ENCODE assay signal across 23 cellular contexts in genomic region chr22:33577862-33578411, GRCh38.
DNase-seq lines count a peak whose midpoint lies in the region; ATAC-seq and TF ChIP-seq lines count a peak whose summit lies in the region.
"Had no signal": no experiment of that assay in that cellular context is flagged by ENCODE, and none has a peak within 500 bp of the region (broad histone marks: within the 10 kb centered on the region; RNA-seq: fewer than 3 reads in every experiment).

No MANE protein-coding gene starts in this region.

- H3K9me3 Mint-ChIP-seq in Calu3 (ENCODE audit: low read depth, unreplicated experiment) (no peaks in the 10 kb centered on the region), nephron (no peaks in the 10 kb centered on the region)
- H3K9me3 Mint-ChIP-seq in naive thymus-derived CD8-positive, alpha-beta T cell, result peaks cover 0 to 4% (median 0%) of the 10 kb centered on the region in 9 donors
- H3K9me3 Mint-ChIP-seq in activated CD4-positive, alpha-beta T cell treated with anti-CD3 and anti-CD28 coated beads, Interleukin-2, amount 10 ng/mL, durations not matched to agents 24 days and 14 days, result no peaks in the 10 kb centered on the region
- H3K9me3 Mint-ChIP-seq: dendritic cell treated with granulocyte-macrophage colony-stimulating factor and Interleukin-4, amounts not matched to agents 40 ng/mL and 50 ng/mL, for 4 days; stimulated activated effector memory CD8-positive, alpha-beta T cell treated with anti-CD3 and anti-CD28 coated beads, Interleukin-12 subunit alpha, Interleukin-12 subunit beta, amount 100 ng/mL, for 72 hours had no signal

- H3K4me3 ChIP-seq in endocrine pancreas (ENCODE audit: control insufficient read depth, insufficient read depth, low read length) (peak overlapping the region; percentile 15), thyroid gland (replicated peaks in 1 of 3) (no peak overlapping the region)
- H3K4me3 ChIP-seq: breast epithelium, lower lobe of right lung, tibial nerve had no signal

- H3K4me1 ChIP-seq in endocrine pancreas (ENCODE audit: control insufficient read depth, insufficient read depth, low read length), result peaks cover 21% of the 10 kb centered on the region
- H3K4me1 ChIP-seq in thyroid gland, result no peaks in the 10 kb centered on the region
- H3K4me1 ChIP-seq: breast epithelium had no signal

- H3K36me3 ChIP-seq in endocrine pancreas (ENCODE audit: control insufficient read depth, insufficient read depth, low read length), result no peaks in the 10 kb centered on the region
- H3K36me3 ChIP-seq in thyroid gland, result no peaks in the 10 kb centered on the region
- H3K36me3 ChIP-seq: breast epithelium, lower lobe of right lung, tibial nerve had no signal

- H3K27ac Mint-ChIP-seq in Calu3 (ENCODE audit: unreplicated experiment) (no peak overlapping the region), nephron (peak overlapping the region; percentile 69 to 98 (median 77))
- H3K27ac Mint-ChIP-seq in naive thymus-derived CD8-positive, alpha-beta T cell, result peak overlapping the region in 1 of 10 donors; percentile 53
- H3K27ac Mint-ChIP-seq in activated CD4-positive, alpha-beta T cell treated with anti-CD3 and anti-CD28 coated beads, Interleukin-2, amount 10 ng/mL, durations not matched to agents 24 days and 14 days, result no peak overlapping the region
- H3K27ac Mint-ChIP-seq: activated naive CD8-positive, alpha-beta T cell; dendritic cell treated with granulocyte-macrophage colony-stimulating factor and Interleukin-4, amounts not matched to agents 40 ng/mL and 50 ng/mL, for 4 days; naive thymus-derived CD4-positive, alpha-beta T cell; stimulated activated effector memory CD8-positive, alpha-beta T cell treated with anti-CD3 and anti-CD28 coated beads, Interleukin-12 subunit alpha, Interleukin-12 subunit beta, amount 100 ng/mL, for 72 hours; T-cell had no signal

- H3K36me3 Mint-ChIP-seq in Calu3 (ENCODE audit: insufficient read depth, unreplicated experiment) (peaks cover 5% of the 10 kb centered on the region), nephron (ENCODE audit: low read depth) (peaks cover 3% of the 10 kb centered on the region)
- H3K36me3 Mint-ChIP-seq in naive thymus-derived CD8-positive, alpha-beta T cell, result no peaks in the 10 kb centered on the region
- H3K36me3 Mint-ChIP-seq in activated CD4-positive, alpha-beta T cell treated with anti-CD3 and anti-CD28 coated beads, Interleukin-2, amount 10 ng/mL, durations not matched to agents 24 days and 14 days (ENCODE audit: low read depth), result no peaks in the 10 kb centered on the region
- H3K36me3 Mint-ChIP-seq: activated naive CD8-positive, alpha-beta T cell; naive thymus-derived CD4-positive, alpha-beta T cell; stimulated activated effector memory CD8-positive, alpha-beta T cell treated with anti-CD3 and anti-CD28 coated beads, Interleukin-12 subunit alpha, Interleukin-12 subunit beta, amount 100 ng/mL, for 72 hours; T-cell had no signal

- TF ChIP-seq CTCF in Calu3 (IDR thresholded peaks at IDR 0.05; ENCODE audit: unreplicated experiment), result no peak
- no peak for TF ChIP-seq CTCF in nephron (IDR thresholded peaks at IDR 0.05; ENCODE audit: unreplicated experiment in 3 of 3)
- TF ChIP-seq CTCF in thyroid gland (IDR thresholded peaks at IDR 0.05), result no peak

- H3K4me1 Mint-ChIP-seq in Calu3 (ENCODE audit: low read depth, unreplicated experiment) (peaks cover 27% of the 10 kb centered on the region), nephron (peaks cover 12% of the 10 kb centered on the region)
- H3K4me1 Mint-ChIP-seq in naive thymus-derived CD8-positive, alpha-beta T cell, result peaks cover 0 to 51% (median 0%) of the 10 kb centered on the region in 4 donors
- no peaks in the 10 kb centered on the region for H3K4me1 Mint-ChIP-seq in activated CD4-positive, alpha-beta T cell treated with anti-CD3 and anti-CD28 coated beads, Interleukin-2, amount 10 ng/mL, durations not matched to agents 24 days and 14 days
- H3K4me1 Mint-ChIP-seq: naive thymus-derived CD4-positive, alpha-beta T cell; stimulated activated effector memory CD8-positive, alpha-beta T cell treated with anti-CD3 and anti-CD28 coated beads, Interleukin-12 subunit alpha, Interleukin-12 subunit beta, amount 100 ng/mL, for 72 hours had no signal

- intact Hi-C loops in Calu3 (cut with micrococcal nuclease; ENCODE audit: unreplicated experiment) (no loop called here), thyroid gland (cut with DNase I) (loop anchor here (2.0 to 5.0 kb wide), 2 partner anchors 59 to 276 kb away; no protein-coding TSS in a partner anchor)
- intact Hi-C loops in activated CD4-positive, alpha-beta T cell treated with anti-CD3 and anti-CD28 coated beads, Interleukin-2, amount 10 ng/mL, durations not matched to agents 24 days and 14 days (cut with micrococcal nuclease), result no loop called here

- H3K27me3 ChIP-seq in endocrine pancreas (ENCODE audit: control insufficient read depth, insufficient read depth, low read length), result no peaks in the 10 kb centered on the region
- H3K27me3 ChIP-seq in thyroid gland, result no peaks in the 10 kb centered on the region
- H3K27me3 ChIP-seq: breast epithelium, tibial nerve had no signal

- no peak overlapping the region for H3K27ac ChIP-seq in thyroid gland
- H3K27ac ChIP-seq: breast epithelium, epithelial cell of prostate, lower lobe of right lung, tibial nerve had no signal

- CTCF ChIA-PET in Calu3 (lab: Charles Lee), result interaction anchor here (0.8 to 2.2 kb wide), 3 partner anchors 48 to 59 kb away, joined by 3 to 13 read pairs (median 4); no protein-coding TSS in a partner anchor

- POLR2A ChIA-PET in naive thymus-derived CD8-positive, alpha-beta T cell (lab: Charles Lee), result no interaction called here

- H3K4me3 Mint-ChIP-seq in Calu3 (ENCODE audit: low read depth, unreplicated experiment) (no peak overlapping the region), nephron (peak overlapping the region; percentile 48 to 84 (median 80))
- H3K4me3 Mint-ChIP-seq in naive thymus-derived CD8-positive, alpha-beta T cell, result no peak overlapping the region
- H3K4me3 Mint-ChIP-seq in activated CD4-positive, alpha-beta T cell treated with anti-CD3 and anti-CD28 coated beads, Interleukin-2, amount 10 ng/mL, durations not matched to agents 24 days and 14 days, result no peak overlapping the region
- H3K4me3 Mint-ChIP-seq: activated naive CD8-positive, alpha-beta T cell; dendritic cell treated with granulocyte-macrophage colony-stimulating factor and Interleukin-4, amounts not matched to agents 40 ng/mL and 50 ng/mL, for 4 days; naive thymus-derived CD4-positive, alpha-beta T cell; stimulated activated effector memory CD8-positive, alpha-beta T cell treated with anti-CD3 and anti-CD28 coated beads, Interleukin-12 subunit alpha, Interleukin-12 subunit beta, amount 100 ng/mL, for 72 hours; T-cell had no signal

- BruUV-seq in Calu3 (replicated peaks; lab: Mats Ljungman, UMichigan), result no TSS peak

- 55 to 67% methylated on average over 4 of the region's 4 CpGs for WGBS in thyroid gland, 2 donors

- no peak overlapping the region for H3K9ac ChIP-seq in endocrine pancreas (ENCODE audit: control insufficient read depth, insufficient read depth, low read length)

- H3K27me3 Mint-ChIP-seq in Calu3 (ENCODE audit: unreplicated experiment) (no peaks in the 10 kb centered on the region), nephron (ENCODE audit: low read depth) (no peaks in the 10 kb centered on the region)
- peaks cover 0 to 4% (median 0%) of the 10 kb centered on the region in 5 donors for H3K27me3 Mint-ChIP-seq in naive thymus-derived CD8-positive, alpha-beta T cell
- no peaks in the 10 kb centered on the region for H3K27me3 Mint-ChIP-seq in activated CD4-positive, alpha-beta T cell treated with anti-CD3 and anti-CD28 coated beads, Interleukin-2, amount 10 ng/mL, durations not matched to agents 24 days and 14 days
- H3K27me3 Mint-ChIP-seq: dendritic cell treated with granulocyte-macrophage colony-stimulating factor and Interleukin-4, amounts not matched to agents 40 ng/mL and 50 ng/mL, for 4 days had no signal

- H3K9me3 ChIP-seq in endocrine pancreas (ENCODE audit: control insufficient read depth, low read length), result no peaks in the 10 kb centered on the region
- H3K9me3 ChIP-seq in thyroid gland, result no peaks in the 10 kb centered on the region
- H3K9me3 ChIP-seq: breast epithelium, lower lobe of right lung, tibial nerve had no signal

- peak; percentile 5 for DNase-seq in Calu3
- peak; percentile 15 for DNase-seq in NAMALWA (ENCODE audit: low spot score)
- DNase-seq in naive thymus-derived CD8-positive, alpha-beta T cell, result no peak
- DNase-seq in thyroid gland, result no peak
- DNase-seq in activated CD4-positive, alpha-beta T cell treated with anti-CD3 and anti-CD28 coated beads, Interleukin-2, amount 10 ng/mL, durations not matched to agents 24 days and 14 days, result no peak
- DNase-seq: activated CD4-positive, alpha-beta T cell treated with anti-CD3 and anti-CD28 coated beads, Interleukin-2, amount 50 U/mL, for 4 hours; activated T-cell treated with anti-CD3 and anti-CD28 coated beads, Interleukin-2, amount 50 U/mL, for 48 hours; DMS153; lower lobe of right lung; MM.1S; naive thymus-derived CD4-positive, alpha-beta T cell; NCI-H2107; RPMI8226; T-cell had no signal

- TF ChIP-seq POLR2A in thyroid gland (IDR thresholded peaks at IDR 0.05), result no peak

- ATAC-seq in naive thymus-derived CD8-positive, alpha-beta T cell, result no peak
- no peak for ATAC-seq in HG02973 (IDR thresholded peaks at IDR 0.05; ENCODE audit: unreplicated experiment)
- ATAC-seq: naive thymus-derived CD4-positive, alpha-beta T cell; stimulated activated effector memory CD8-positive, alpha-beta T cell treated with anti-CD3 and anti-CD28 coated beads, Interleukin-12 subunit alpha, Interleukin-12 subunit beta, amount 100 ng/mL, for 72 hours; T-cell had no signal

Comparison
In these comparisons a context has a peak if more than half of its experiments do, and no peak if none do; other contexts are left out.
1. DNase-seq: peak in Calu3 (single experiment) and NAMALWA (single experiment); none in naive thymus-derived CD8-positive, alpha-beta T cell (0 of 10), thyroid gland (0 of 2) and activated CD4-positive, alpha-beta T cell treated with anti-CD3 and anti-CD28 coated beads, Interleukin-2, amount 10 ng/mL, durations not matched to agents 24 days and 14 days (single experiment).
2. H3K27ac Mint-ChIP-seq: peak in nephron (3 of 3); none in Calu3 (single experiment) and activated CD4-positive, alpha-beta T cell treated with anti-CD3 and anti-CD28 coated beads, Interleukin-2, amount 10 ng/mL, durations not matched to agents 24 days and 14 days (single experiment).
3. H3K4me3 Mint-ChIP-seq: peak in nephron (3 of 3); none in Calu3 (single experiment), naive thymus-derived CD8-positive, alpha-beta T cell (0 of 10) and activated CD4-positive, alpha-beta T cell treated with anti-CD3 and anti-CD28 coated beads, Interleukin-2, amount 10 ng/mL, durations not matched to agents 24 days and 14 days (single experiment).